1 cellular context compared by ENCODE assay signal in genomic region chr16:47144559-47144877, GRCh38.
A peak's percentile ranks its signal among the peaks of the same experiment; 100 is the strongest.
TF ChIP-seq lines count a peak whose summit lies in the region.

No MANE protein-coding gene starts in this region.

TF ChIP-seq in HepG2, 621 proteins besides CTCF, POLR2A, EP300 and RAD21 (continued from another document):
- TF ChIP-seq, protein P1, sequence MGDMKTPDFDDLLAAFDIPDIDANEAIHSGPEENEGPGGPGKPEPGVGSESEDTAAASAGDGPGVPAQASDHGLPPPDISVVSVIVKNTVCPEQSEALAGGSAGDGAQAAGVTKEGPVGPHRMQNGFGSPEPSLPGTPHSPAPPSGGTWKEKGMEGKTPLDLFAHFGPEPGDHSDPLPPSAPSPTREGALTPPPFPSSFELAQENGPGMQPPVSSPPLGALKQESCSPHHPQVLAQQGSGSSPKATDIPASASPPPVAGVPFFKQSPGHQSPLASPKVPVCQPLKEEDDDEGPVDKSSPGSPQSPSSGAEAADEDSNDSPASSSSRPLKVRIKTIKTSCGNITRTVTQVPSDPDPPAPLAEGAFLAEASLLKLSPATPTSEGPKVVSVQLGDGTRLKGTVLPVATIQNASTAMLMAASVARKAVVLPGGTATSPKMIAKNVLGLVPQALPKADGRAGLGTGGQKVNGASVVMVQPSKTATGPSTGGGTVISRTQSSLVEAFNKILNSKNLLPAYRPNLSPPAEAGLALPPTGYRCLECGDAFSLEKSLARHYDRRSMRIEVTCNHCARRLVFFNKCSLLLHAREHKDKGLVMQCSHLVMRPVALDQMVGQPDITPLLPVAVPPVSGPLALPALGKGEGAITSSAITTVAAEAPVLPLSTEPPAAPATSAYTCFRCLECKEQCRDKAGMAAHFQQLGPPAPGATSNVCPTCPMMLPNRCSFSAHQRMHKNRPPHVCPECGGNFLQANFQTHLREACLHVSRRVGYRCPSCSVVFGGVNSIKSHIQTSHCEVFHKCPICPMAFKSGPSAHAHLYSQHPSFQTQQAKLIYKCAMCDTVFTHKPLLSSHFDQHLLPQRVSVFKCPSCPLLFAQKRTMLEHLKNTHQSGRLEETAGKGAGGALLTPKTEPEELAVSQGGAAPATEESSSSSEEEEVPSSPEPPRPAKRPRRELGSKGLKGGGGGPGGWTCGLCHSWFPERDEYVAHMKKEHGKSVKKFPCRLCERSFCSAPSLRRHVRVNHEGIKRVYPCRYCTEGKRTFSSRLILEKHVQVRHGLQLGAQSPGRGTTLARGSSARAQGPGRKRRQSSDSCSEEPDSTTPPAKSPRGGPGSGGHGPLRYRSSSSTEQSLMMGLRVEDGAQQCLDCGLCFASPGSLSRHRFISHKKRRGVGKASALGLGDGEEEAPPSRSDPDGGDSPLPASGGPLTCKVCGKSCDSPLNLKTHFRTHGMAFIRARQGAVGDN (CRISPR knock-in tag; IDR thresholded peaks at IDR 0.05), result no peak
- TF ChIP-seq TBX3 (IDR thresholded peaks at IDR 0.05; ENCODE audit: borderline replicate concordance) (no peak), HINFP (CRISPR knock-in tag; IDR thresholded peaks at IDR 0.05; ENCODE audit: low read depth) (no peak), ZNF138 (CRISPR knock-in tag; IDR thresholded peaks at IDR 0.05; ENCODE audit: low read depth) (no peak), STAT5B (CRISPR knock-in tag; IDR thresholded peaks at IDR 0.05) (0 out of 2 replicates have a peak, but pooled peaks have one; percentile 23), ZNF614 (CRISPR knock-in tag; IDR thresholded peaks at IDR 0.05; ENCODE audit: borderline replicate concordance) (no peak), GTF3A (CRISPR knock-in tag; conservative IDR thresholded peaks at IDR 0.05) (0 out of 2 replicates have a peak, but pooled peaks have one; percentile 1), ZNF513 (CRISPR knock-in tag; conservative IDR thresholded peaks at IDR 0.05) (no peak), SRY (CRISPR knock-in tag; IDR thresholded peaks at IDR 0.05) (no peak), ZNF251 (CRISPR knock-in tag; IDR thresholded peaks at IDR 0.05) (no peak), REPIN1 (CRISPR knock-in tag; IDR thresholded peaks at IDR 0.05; ENCODE audit: borderline replicate concordance, low read depth) (no peak)
- TF ChIP-seq, protein P2, sequence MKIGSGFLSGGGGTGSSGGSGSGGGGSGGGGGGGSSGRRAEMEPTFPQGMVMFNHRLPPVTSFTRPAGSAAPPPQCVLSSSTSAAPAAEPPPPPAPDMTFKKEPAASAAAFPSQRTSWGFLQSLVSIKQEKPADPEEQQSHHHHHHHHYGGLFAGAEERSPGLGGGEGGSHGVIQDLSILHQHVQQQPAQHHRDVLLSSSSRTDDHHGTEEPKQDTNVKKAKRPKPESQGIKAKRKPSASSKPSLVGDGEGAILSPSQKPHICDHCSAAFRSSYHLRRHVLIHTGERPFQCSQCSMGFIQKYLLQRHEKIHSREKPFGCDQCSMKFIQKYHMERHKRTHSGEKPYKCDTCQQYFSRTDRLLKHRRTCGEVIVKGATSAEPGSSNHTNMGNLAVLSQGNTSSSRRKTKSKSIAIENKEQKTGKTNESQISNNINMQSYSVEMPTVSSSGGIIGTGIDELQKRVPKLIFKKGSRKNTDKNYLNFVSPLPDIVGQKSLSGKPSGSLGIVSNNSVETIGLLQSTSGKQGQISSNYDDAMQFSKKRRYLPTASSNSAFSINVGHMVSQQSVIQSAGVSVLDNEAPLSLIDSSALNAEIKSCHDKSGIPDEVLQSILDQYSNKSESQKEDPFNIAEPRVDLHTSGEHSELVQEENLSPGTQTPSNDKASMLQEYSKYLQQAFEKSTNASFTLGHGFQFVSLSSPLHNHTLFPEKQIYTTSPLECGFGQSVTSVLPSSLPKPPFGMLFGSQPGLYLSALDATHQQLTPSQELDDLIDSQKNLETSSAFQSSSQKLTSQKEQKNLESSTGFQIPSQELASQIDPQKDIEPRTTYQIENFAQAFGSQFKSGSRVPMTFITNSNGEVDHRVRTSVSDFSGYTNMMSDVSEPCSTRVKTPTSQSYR (CRISPR knock-in tag; IDR thresholded peaks at IDR 0.05; ENCODE audit: borderline replicate concordance), result no peak
